Comparison of ENCODE assay signal across 1 cellular context in the genomic region with DNA sequence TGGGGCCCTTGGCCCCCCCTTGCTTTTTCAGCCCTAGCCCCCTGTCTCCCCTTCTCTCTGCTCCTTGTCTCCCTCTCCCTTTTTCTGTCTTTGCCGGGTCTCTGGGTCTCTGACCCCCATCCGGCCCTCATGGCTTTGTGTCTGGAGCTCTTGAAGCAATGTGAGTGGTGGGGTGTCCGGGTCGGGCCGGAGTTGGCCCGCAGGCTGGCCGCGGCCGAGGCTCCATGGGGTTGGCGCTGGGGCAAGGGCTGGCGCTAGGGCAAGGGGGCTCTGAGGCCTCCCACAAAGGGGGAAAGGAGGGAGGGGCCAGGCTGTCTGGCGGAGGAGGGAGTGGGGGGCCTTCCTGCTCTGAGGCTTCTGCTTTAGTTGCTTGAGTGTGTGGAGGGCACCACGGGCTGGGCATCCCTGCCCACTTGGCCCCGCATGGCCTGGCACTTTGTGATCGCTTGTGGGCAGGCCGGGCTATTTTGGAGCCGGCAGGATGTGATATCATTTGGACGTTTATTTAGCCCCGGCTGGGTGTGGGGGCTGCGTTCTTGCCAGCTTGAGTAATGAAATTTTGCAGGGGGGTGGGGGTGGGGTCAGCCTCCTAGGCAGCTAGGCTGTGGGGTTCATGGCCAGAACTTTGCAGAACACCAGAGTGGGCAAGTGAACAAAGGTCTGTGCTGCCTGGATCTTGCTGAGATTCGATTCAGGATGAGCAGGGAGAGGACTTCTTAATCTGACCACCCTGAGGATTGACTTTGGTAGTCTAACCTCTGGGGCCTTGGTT.
A peak's percentile ranks its signal among the peaks of the same experiment; 100 is the strongest.
TF ChIP-seq lines count a peak whose summit lies in the region.

No MANE protein-coding gene starts in this region.

TF ChIP-seq in HEK293, 187 proteins besides CTCF, POLR2A, EP300 and RAD21 (continued from another document):
- TF ChIP-seq, protein P1, sequence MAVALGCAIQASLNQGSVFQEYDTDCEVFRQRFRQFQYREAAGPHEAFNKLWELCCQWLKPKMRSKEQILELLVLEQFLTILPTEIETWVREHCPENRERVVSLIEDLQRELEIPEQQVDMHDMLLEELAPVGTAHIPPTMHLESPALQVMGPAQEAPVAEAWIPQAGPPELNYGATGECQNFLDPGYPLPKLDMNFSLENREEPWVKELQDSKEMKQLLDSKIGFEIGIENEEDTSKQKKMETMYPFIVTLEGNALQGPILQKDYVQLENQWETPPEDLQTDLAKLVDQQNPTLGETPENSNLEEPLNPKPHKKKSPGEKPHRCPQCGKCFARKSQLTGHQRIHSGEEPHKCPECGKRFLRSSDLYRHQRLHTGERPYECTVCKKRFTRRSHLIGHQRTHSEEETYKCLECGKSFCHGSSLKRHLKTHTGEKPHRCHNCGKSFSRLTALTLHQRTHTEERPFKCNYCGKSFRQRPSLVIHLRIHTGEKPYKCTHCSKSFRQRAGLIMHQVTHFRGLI (tag by site-specific recombination; IDR thresholded peaks at IDR 0.05) = no peak
- TF ChIP-seq KLF8 (tag by site-specific recombination; IDR thresholded peaks at IDR 0.05) (no peak), ZNF138 (tag by site-specific recombination; IDR thresholded peaks at IDR 0.05; ENCODE audit: borderline replicate concordance) (no peak), ZNF792 (tag by site-specific recombination; IDR thresholded peaks at IDR 0.05) (no peak), ZBTB8A (tag by site-specific recombination; IDR thresholded peaks at IDR 0.05) (peak; percentile 19; the same call in 1 of the 2 replicates), ZFP69B (tag by site-specific recombination; IDR thresholded peaks at IDR 0.05) (no peak), ZNF600 (tag by site-specific recombination; IDR thresholded peaks at IDR 0.05) (peak; percentile 54), ZNF747 (tag by site-specific recombination; IDR thresholded peaks at IDR 0.05) (no peak), ZNF335 (tag by site-specific recombination; conservative IDR thresholded peaks at IDR 0.05) (no peak; the same call in 1 of the 2 replicates), ZNF768 (tag by site-specific recombination; IDR thresholded peaks at IDR 0.05) (no peak), SP2 (tag by site-specific recombination; IDR thresholded peaks at IDR 0.05) (peak; percentile 26), MYNN (tag by site-specific recombination; IDR thresholded peaks at IDR 0.05; ENCODE audit: borderline replicate concordance) (no peak), ZFHX2 (tag by site-specific recombination; conservative IDR thresholded peaks at IDR 0.05) (peak; percentile 61)
- TF ChIP-seq, protein P2, sequence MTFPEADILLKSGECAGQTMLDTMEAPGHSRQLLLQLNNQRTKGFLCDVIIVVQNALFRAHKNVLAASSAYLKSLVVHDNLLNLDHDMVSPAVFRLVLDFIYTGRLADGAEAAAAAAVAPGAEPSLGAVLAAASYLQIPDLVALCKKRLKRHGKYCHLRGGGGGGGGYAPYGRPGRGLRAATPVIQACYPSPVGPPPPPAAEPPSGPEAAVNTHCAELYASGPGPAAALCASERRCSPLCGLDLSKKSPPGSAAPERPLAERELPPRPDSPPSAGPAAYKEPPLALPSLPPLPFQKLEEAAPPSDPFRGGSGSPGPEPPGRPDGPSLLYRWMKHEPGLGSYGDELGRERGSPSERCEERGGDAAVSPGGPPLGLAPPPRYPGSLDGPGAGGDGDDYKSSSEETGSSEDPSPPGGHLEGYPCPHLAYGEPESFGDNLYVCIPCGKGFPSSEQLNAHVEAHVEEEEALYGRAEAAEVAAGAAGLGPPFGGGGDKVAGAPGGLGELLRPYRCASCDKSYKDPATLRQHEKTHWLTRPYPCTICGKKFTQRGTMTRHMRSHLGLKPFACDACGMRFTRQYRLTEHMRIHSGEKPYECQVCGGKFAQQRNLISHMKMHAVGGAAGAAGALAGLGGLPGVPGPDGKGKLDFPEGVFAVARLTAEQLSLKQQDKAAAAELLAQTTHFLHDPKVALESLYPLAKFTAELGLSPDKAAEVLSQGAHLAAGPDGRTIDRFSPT (tag by site-specific recombination; IDR thresholded peaks at IDR 0.05) = peak; percentile 93
